Comparison of ENCODE assay signal across 9 cellular contexts in the genomic region with DNA sequence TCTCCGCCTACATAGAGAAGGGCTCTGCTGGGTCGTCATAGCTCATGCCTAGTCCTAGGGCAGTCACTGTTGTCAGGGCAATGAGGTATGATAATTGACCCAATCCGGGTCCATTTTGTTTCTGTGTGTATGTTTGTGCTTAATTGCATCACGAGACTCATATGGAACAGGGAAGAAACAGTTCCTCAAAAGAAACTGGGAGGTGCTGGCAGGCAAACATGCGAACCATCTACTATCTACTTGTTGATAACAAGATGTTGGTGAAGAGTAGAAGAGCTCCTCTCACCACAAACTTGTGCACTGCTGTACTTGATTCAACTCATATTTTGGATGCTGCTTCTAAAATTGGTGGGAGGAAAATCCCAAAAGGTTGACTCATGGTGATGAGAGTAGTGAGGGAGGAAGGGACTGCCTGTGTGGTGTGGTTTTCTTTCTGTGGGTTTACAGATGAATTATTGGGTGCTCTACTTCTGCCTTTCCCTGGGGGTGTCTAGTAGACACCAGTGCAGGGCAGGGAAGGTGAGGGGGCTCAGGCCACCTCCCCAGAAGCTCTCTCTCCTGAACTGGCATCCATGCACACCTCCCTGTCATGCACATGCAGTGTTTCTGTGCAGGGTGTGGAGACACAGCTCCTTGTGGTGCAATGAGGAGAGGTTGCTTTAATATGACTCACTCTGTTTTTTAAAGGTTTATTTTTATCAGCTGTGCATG. TPM values are rescaled to one million over a fixed set of nuclear protein-coding genes. Genes with fewer than 3 reads are reported as not detected.
DNase-seq lines count a peak whose midpoint lies in the region; ATAC-seq and TF ChIP-seq lines count a peak whose summit lies in the region.
"Had no signal": no experiment of that assay in that cellular context is flagged by ENCODE, and none has a peak within 500 bp of the region (broad histone marks: within the 10 kb centered on the region; RNA-seq: fewer than 3 reads in every experiment).

No MANE protein-coding gene starts in this region.

- peak; percentile 85 for ATAC-seq in activated CD4-positive, alpha-beta T cell treated with anti-CD3 and anti-CD28 coated beads for 36 hours
- peak; percentile 75 for ATAC-seq in HG02885 (IDR thresholded peaks at IDR 0.05; ENCODE audit: poor library complexity, unreplicated experiment)
- ATAC-seq in activated T-cell treated with anti-CD3 and anti-CD28 coated beads, Interleukin-2, amount 50 U/mL, for 4 hours = peak; percentile 63 to 76
- peak in 3 of 4 donors; percentile 29 to 51 (median 51) for ATAC-seq in psoas muscle

- H3K9me3 Mint-ChIP-seq in activated CD4-positive, alpha-beta T cell treated with anti-CD3 and anti-CD28 coated beads for 36 hours (ENCODE audit: low read depth) = no peaks in the 10 kb centered on the region
- no peaks in the 10 kb centered on the region for H3K9me3 Mint-ChIP-seq in activated T-cell treated with anti-CD3 and anti-CD28 coated beads, Interleukin-2, amount 50 U/mL, for 4 hours

- POLR2A ChIA-PET in activated CD4-positive, alpha-beta T cell treated with anti-CD3 and anti-CD28 coated beads for 36 hours (lab: Charles Lee) = no interaction called here
- POLR2A ChIA-PET in HEK293T (lab: Yijun Ruan, JAX) = no interaction called here

- no peaks in the 10 kb centered on the region for H3K36me3 ChIP-seq in psoas muscle (ENCODE audit: insufficient read depth in 1 of 2, low read depth in 1 of 2)

- no peaks in the 10 kb centered on the region for H3K36me3 Mint-ChIP-seq in activated CD4-positive, alpha-beta T cell treated with anti-CD3 and anti-CD28 coated beads for 36 hours (ENCODE audit: low read depth)
- H3K36me3 Mint-ChIP-seq in activated T-cell treated with anti-CD3 and anti-CD28 coated beads, Interleukin-2, amount 50 U/mL, for 4 hours (ENCODE audit: insufficient read depth) = no peaks in the 10 kb centered on the region

- H3K9me3 ChIP-seq in psoas muscle = no peaks in the 10 kb centered on the region

- no peaks in the 10 kb centered on the region for H3K4me1 ChIP-seq in psoas muscle

- no peak for TF ChIP-seq CTCF in psoas muscle (IDR thresholded peaks at IDR 0.05)

- WGBS in psoas muscle, 3 donors = 85 to 88% (median 86%) methylated on average over 5 of the region's 5 CpGs

- CTCF ChIA-PET in activated CD4-positive, alpha-beta T cell treated with anti-CD3 and anti-CD28 coated beads for 36 hours (lab: Charles Lee) = interaction anchor here (0.7 to 1.2 kb wide), 2 partner anchors 59 to 387 kb away, joined by 3 read pairs; no protein-coding TSS in a partner anchor
- CTCF ChIA-PET in HEK293T (lab: Yijun Ruan, JAX) = no interaction called here

- peaks cover 5% of the 10 kb centered on the region for H3K27me3 Mint-ChIP-seq in activated CD4-positive, alpha-beta T cell treated with anti-CD3 and anti-CD28 coated beads for 36 hours
- peaks cover 12% of the 10 kb centered on the region for H3K27me3 Mint-ChIP-seq in activated T-cell treated with anti-CD3 and anti-CD28 coated beads, Interleukin-2, amount 50 U/mL, for 4 hours (ENCODE audit: low read depth)

- H3K27me3 ChIP-seq in psoas muscle (ENCODE audit: insufficient read depth in 3 of 3, low read length in 2 of 3) = no peaks in the 10 kb centered on the region

- DNase-seq in activated CD4-positive, alpha-beta T cell treated with anti-CD3 and anti-CD28 coated beads for 36 hours = peak; percentile 27
- no peak for DNase-seq in activated CD4-positive, alpha-beta T cell treated with anti-CD3 and anti-CD28 coated beads for 4 hours
- DNase-seq in activated T-cell treated with anti-CD3 and anti-CD28 coated beads, Interleukin-2, amount 50 U/mL, for 4 hours = no peak
- no peak for DNase-seq in psoas muscle
- no peak for DNase-seq in NCI-H1092 (lab: John Stamatoyannopoulos, UW)
- DNase-seq in globus pallidus (ENCODE audit: low spot score) = no peak
- DNase-seq in HEK293T (ENCODE audit: extremely low spot score) = no peak

- no peak overlapping the region for H3K4me3 ChIP-seq in psoas muscle

- H3K4me1 Mint-ChIP-seq in activated CD4-positive, alpha-beta T cell treated with anti-CD3 and anti-CD28 coated beads for 36 hours = peaks cover 13% of the 10 kb centered on the region
- H3K4me1 Mint-ChIP-seq in activated T-cell treated with anti-CD3 and anti-CD28 coated beads, Interleukin-2, amount 50 U/mL, for 4 hours (ENCODE audit: low read depth) = no peaks in the 10 kb centered on the region
- H3K4me1 Mint-ChIP-seq: B cell had no signal

- H3K4me3 Mint-ChIP-seq in activated CD4-positive, alpha-beta T cell treated with anti-CD3 and anti-CD28 coated beads for 36 hours = no peak overlapping the region
- H3K4me3 Mint-ChIP-seq in activated T-cell treated with anti-CD3 and anti-CD28 coated beads, Interleukin-2, amount 50 U/mL, for 4 hours = no peak overlapping the region
- H3K4me3 Mint-ChIP-seq: B cell had no signal

- no peak overlapping the region for H3K27ac ChIP-seq in psoas muscle

- intact Hi-C loops in activated CD4-positive, alpha-beta T cell treated with anti-CD3 and anti-CD28 coated beads for 36 hours (cut with DNase I, micrococcal nuclease) = no loop called here
- intact Hi-C loops in psoas muscle (cut with DNase I) = no loop called here

- H3K27ac Mint-ChIP-seq in activated CD4-positive, alpha-beta T cell treated with anti-CD3 and anti-CD28 coated beads for 36 hours = peak overlapping the region; percentile 3
- H3K27ac Mint-ChIP-seq: B cell had no signal

TF ChIP-seq in HEK293T, 16 proteins besides CTCF, POLR2A, EP300 and RAD21:
- TF ChIP-seq NFRKB (IDR thresholded peaks at IDR 0.05) = no peak
- no peak for TF ChIP-seq HDGF (IDR thresholded peaks at IDR 0.05; ENCODE audit: borderline replicate concordance)
- no peak for TF ChIP-seq BHLHE40 (IDR thresholded peaks at IDR 0.05; ENCODE audit: borderline replicate concordance)

RNA-seq across cellular contexts. Expression of a gene that starts 29.4 kb away (rescaled TPM):
- total RNA-seq in activated CD4-positive, alpha-beta T cell treated with anti-CD3 and anti-CD28 coated beads for 36 hours = under 1 TPM; 0.67 to 0.69 TPM
- total RNA-seq in activated T-cell treated with anti-CD3 and anti-CD28 coated beads, Interleukin-2, amount 50 U/mL, for 4 hours = under 1 TPM; 0.51 to 0.82 (median 0.63) TPM
- total RNA-seq in psoas muscle = 1 to 10 TPM; 1.9 to 9.8 (median 8.0) TPM
- 10 to 100 TPM in 1 of 3 donors, 1 to 10 TPM in 2; 1.7 to 16.2 (median 6.4) TPM for polyA plus RNA-seq in psoas muscle

RNA-seq across cellular contexts. Expression of a gene that starts 59.9 kb away (rescaled TPM):
- total RNA-seq in activated CD4-positive, alpha-beta T cell treated with anti-CD3 and anti-CD28 coated beads for 36 hours = 10 to 100 TPM; 40.3 to 48.9 TPM
- total RNA-seq in activated T-cell treated with anti-CD3 and anti-CD28 coated beads, Interleukin-2, amount 50 U/mL, for 4 hours = 10 to 100 TPM; 83.5 to 90.2 (median 86.8) TPM
- 100 to 1,000 TPM in 1 of 4 donors, 10 to 100 TPM in 3; 43.7 to 163 (median 54.0) TPM for total RNA-seq in psoas muscle
- polyA plus RNA-seq in psoas muscle = 100 to 1,000 TPM in 1 of 3 donors, 10 to 100 TPM in 2; 34.7 to 153 (median 84.1) TPM
